ENCODE assay signal across 1 cellular context in the genomic region with DNA sequence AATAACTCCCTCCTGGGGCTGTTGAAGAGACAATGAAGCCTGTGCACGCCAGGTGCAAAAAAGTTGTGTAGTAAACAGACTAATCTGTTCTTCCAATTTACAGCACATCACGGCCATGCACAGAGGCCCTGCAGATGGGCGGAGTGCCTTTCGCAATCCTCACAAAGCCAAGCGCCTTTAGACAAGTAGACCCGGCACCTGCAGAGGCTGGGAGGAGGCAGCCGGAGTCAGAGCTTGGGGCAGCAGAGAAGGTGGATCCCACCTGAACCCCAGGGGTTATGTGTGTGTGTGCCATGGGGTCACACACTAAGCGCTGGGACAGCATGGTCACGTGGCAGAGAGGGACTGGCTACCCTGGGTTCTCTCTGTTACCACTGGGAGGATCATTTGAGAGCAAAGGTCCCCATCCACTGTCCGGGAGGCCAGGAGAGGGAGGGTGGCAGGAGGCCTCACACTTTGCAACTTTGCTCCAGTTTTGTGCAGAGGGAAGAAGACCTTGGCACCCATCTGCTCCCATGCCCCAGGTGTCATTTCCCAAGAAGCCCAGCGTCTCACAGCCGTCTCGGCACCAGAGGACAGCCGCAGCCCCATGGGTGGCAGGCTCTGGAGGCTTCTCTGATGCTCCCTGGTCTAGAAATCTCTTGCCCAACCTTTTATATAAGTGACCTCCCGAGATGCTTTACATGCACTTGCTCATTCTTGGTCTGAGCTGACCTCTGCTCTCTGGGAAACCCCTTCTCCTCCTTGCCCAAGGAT.
TF ChIP-seq lines count a peak whose summit lies in the region.

No MANE protein-coding gene starts in this region.

TF ChIP-seq in HepG2, 621 proteins besides CTCF, POLR2A, EP300 and RAD21 (continued from another document):
- TF ChIP-seq NR2F6 (IDR thresholded peaks at IDR 0.05) (no peak), NR2F6 (CRISPR knock-in tag; IDR thresholded peaks at IDR 0.05) (no peak; the same call in 1 of the 2 replicates), SALL1 (CRISPR knock-in tag; IDR thresholded peaks at IDR 0.05) (peak; percentile 68), ZNF776 (CRISPR knock-in tag; IDR thresholded peaks at IDR 0.05) (no peak), HOXA7 (CRISPR knock-in tag; IDR thresholded peaks at IDR 0.05) (no peak), SCMH1 (CRISPR knock-in tag; IDR thresholded peaks at IDR 0.05; ENCODE audit: borderline replicate concordance) (no peak), SIX1 (CRISPR knock-in tag; IDR thresholded peaks at IDR 0.05; ENCODE audit: borderline replicate concordance) (no peak), ZNF709 (CRISPR knock-in tag; IDR thresholded peaks at IDR 0.05) (no peak), ZNF616 (CRISPR knock-in tag; IDR thresholded peaks at IDR 0.05; ENCODE audit: low read depth) (no peak), NCOA1 (CRISPR knock-in tag; IDR thresholded peaks at IDR 0.05) (no peak), TCF12 (IDR thresholded peaks at IDR 0.05) (no peak), TCF12 (CRISPR knock-in tag; IDR thresholded peaks at IDR 0.05) (no peak), CBX5 (CRISPR knock-in tag; IDR thresholded peaks at IDR 0.05; ENCODE audit: borderline replicate concordance) (no peak), TARDBP (CRISPR knock-in tag; IDR thresholded peaks at IDR 0.05) (no peak), ZSCAN29 (CRISPR knock-in tag; conservative IDR thresholded peaks at IDR 0.05) (no peak), POGZ (CRISPR knock-in tag; IDR thresholded peaks at IDR 0.05) (0 out of 2 replicates have a peak, but pooled peaks have one; percentile 23), MBD4 (IDR thresholded peaks at IDR 0.05; ENCODE audit: borderline replicate concordance, low read length) (no peak), SKI (IDR thresholded peaks at IDR 0.05; ENCODE audit: partially characterized antibody) (no peak), MTA1 (CRISPR knock-in tag; IDR thresholded peaks at IDR 0.05; ENCODE audit: borderline replicate concordance) (no peak), ZNF292 (CRISPR knock-in tag; IDR thresholded peaks at IDR 0.05; ENCODE audit: borderline replicate concordance, low read depth) (peak; percentile 88; the same call in 1 of the 2 replicates), TERF1 (CRISPR knock-in tag; IDR thresholded peaks at IDR 0.05) (no peak), ZNF562 (CRISPR knock-in tag; IDR thresholded peaks at IDR 0.05; ENCODE audit: borderline replicate concordance) (no peak)
- TF ChIP-seq, protein P1, sequence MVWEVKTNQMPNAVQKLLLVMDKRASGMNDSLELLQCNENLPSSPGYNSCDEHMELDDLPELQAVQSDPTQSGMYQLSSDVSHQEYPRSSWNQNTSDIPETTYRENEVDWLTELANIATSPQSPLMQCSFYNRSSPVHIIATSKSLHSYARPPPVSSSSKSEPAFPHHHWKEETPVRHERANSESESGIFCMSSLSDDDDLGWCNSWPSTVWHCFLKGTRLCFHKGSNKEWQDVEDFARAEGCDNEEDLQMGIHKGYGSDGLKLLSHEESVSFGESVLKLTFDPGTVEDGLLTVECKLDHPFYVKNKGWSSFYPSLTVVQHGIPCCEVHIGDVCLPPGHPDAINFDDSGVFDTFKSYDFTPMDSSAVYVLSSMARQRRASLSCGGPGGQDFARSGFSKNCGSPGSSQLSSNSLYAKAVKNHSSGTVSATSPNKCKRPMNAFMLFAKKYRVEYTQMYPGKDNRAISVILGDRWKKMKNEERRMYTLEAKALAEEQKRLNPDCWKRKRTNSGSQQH (CRISPR knock-in tag; IDR thresholded peaks at IDR 0.05; ENCODE audit: low read depth), result no peak
- TF ChIP-seq, protein P2, sequence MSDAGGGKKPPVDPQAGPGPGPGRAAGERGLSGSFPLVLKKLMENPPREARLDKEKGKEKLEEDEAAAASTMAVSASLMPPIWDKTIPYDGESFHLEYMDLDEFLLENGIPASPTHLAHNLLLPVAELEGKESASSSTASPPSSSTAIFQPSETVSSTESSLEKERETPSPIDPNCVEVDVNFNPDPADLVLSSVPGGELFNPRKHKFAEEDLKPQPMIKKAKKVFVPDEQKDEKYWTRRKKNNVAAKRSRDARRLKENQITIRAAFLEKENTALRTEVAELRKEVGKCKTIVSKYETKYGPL (CRISPR knock-in tag; IDR thresholded peaks at IDR 0.05), result no peak
TF ChIP-seq in HepG2: peak in this region for 72.
